ENCODE assay signal across 8 cellular contexts in genomic region chr19:10402441-10403038, GRCh38. TPM values are rescaled to one million over a fixed set of nuclear protein-coding genes. Genes with fewer than 3 reads are reported as not detected.
DNase-seq lines count a peak whose midpoint lies in the region; TF ChIP-seq lines count a peak whose summit lies in the region.

No MANE protein-coding gene starts in this region.

- peaks cover 58% of the 10 kb centered on the region for H3K79me2 ChIP-seq in neural progenitor cell (ENCODE audit: low read depth)

- peak overlapping the region; percentile 97 for H3K4me3 ChIP-seq in neural progenitor cell

- H3F3A ChIP-seq in neural progenitor cell (ENCODE audit: low read depth) = peaks cover 23% of the 10 kb centered on the region

- peak overlapping the region; percentile 70 for H3K27ac ChIP-seq in RWPE1
- H3K27ac ChIP-seq in neural progenitor cell = no peak overlapping the region

- no peaks in the 10 kb centered on the region for H3K36me3 Mint-ChIP-seq in neural progenitor cell

- peak overlapping the region; percentile 92 for H3K27ac Mint-ChIP-seq in neural progenitor cell

- H3K4me1 ChIP-seq in neural progenitor cell = peaks cover 5% of the 10 kb centered on the region

- no peaks in the 10 kb centered on the region for H3K9me3 Mint-ChIP-seq in neural progenitor cell

- peaks cover 43% of the 10 kb centered on the region for H4K20me1 ChIP-seq in neural progenitor cell (ENCODE audit: low read depth)

- H3K4me3 Mint-ChIP-seq in neural progenitor cell = peak overlapping the region; percentile 93

- H3K27me3 Mint-ChIP-seq in neural progenitor cell (ENCODE audit: insufficient read depth, low read depth) = peaks cover 20% of the 10 kb centered on the region

- H3K27me3 ChIP-seq in neural progenitor cell = peaks cover 30% of the 10 kb centered on the region

- CTCF ChIA-PET in RWPE1 (lab: Yijun Ruan, JAX) = interaction anchor here (1.7 kb wide), 1 partner anchor 81 kb away, joined by 4 read pairs; no protein-coding TSS in a partner anchor

- peaks cover 24% of the 10 kb centered on the region for H3K4me1 Mint-ChIP-seq in neural progenitor cell

- no peak for TF ChIP-seq CTCF in RWPE1 (conservative IDR thresholded peaks at IDR 0.05; ENCODE audit: low read depth)
- no peak for TF ChIP-seq CTCF in neural progenitor cell (IDR thresholded peaks at IDR 0.05)

- no peak overlapping the region for H2AFZ ChIP-seq in neural progenitor cell (replicated peaks)

- no peaks in the 10 kb centered on the region for H3K36me3 ChIP-seq in neural progenitor cell

- H3K9ac ChIP-seq in neural progenitor cell = peak overlapping the region; percentile 76

- H3K9me3 ChIP-seq in neural progenitor cell (ENCODE audit: low read depth) = no peaks in the 10 kb centered on the region

- DNase-seq in DMS 273 (lab: John Stamatoyannopoulos, UW; ENCODE audit: unreplicated experiment) (peak; percentile 75), DMS 273 treated with DMSO at 0.1 percent for 48 hours (lab: John Stamatoyannopoulos, UW) (no peak), RWPE1 (ENCODE audit: low spot score) (no peak), epidermal melanocyte (ENCODE audit: insufficient read length, low spot score) (peak; percentile 22), neural progenitor cell (ENCODE audit: low spot score) (peak; percentile 39), hypothalamus (lab: John Stamatoyannopoulos, UW) (no peak), ureter (ENCODE audit: low spot score) (no peak), activated gamma-delta T cell treated with Interleukin-2 at 50 U/mL for 16 hours (no peak)

- peak overlapping the region; percentile 92 for H3K4me2 ChIP-seq in neural progenitor cell

- POLR2A ChIA-PET in RWPE1 (lab: Yijun Ruan, JAX; ENCODE audit: low non-redundant PET) = no interaction called here

RNA-seq across cellular contexts. Expression of gene CDC37, which starts 0.8 kb away (rescaled TPM):
- total RNA-seq in neural progenitor cell (ENCODE audit: low replicate concordance) (142 and 211 TPM in 2 replicates), ureter (192 TPM)

RNA-seq across cellular contexts. Expression of gene PDE4A, which starts 17.8 kb away (rescaled TPM):
- total RNA-seq in neural progenitor cell (ENCODE audit: low replicate concordance) (0.37 and 1.5 TPM in 2 replicates), ureter (9.4 TPM)

RNA-seq across cellular contexts. Expression of gene TYK2, which starts 22.2 kb away (rescaled TPM):
- total RNA-seq in neural progenitor cell (ENCODE audit: low replicate concordance) (20.7 and 44.9 TPM in 2 replicates), ureter (142 TPM)

Comparison
In these comparisons a context has a peak if more than half of its experiments do, and no peak if none do; other contexts are left out.
1. DNase-seq: peak in DMS 273 (single experiment), epidermal melanocyte (single experiment) and neural progenitor cell (single experiment); none in DMS 273 treated with DMSO at 0.1 percent for 48 hours (single experiment), RWPE1 (single experiment), hypothalamus (0 of 51), ureter (single experiment) and activated gamma-delta T cell treated with Interleukin-2 at 50 U/mL for 16 hours (single experiment).